9 cellular contexts compared by ENCODE assay signal in the genomic region with DNA sequence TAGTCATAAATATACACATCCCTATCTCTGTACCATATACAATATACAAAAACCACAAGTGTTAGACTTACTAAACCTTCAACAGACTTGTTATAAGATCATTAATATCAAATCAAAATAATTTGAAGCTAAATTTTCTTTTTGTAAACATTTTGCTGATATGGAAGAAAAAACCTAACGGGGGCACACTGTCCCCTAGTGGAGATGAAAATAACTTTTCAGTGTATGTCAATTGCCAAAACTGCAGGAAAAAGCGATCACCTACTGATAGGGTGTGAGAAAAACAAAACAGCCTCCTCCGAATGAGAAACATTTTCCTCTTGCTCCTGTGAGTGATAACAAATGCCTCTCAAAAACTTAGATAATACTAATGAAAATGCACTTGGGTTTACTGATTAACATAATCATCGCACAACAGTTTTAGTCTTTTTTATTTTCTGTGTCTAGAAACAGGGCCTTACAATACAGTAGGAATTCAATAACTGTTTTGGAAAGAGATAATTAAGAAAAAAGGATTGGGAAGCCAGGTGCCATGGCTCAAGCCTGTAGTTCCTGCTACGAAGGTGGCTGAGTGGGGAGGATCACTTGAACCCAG.
A peak's percentile ranks its signal among the peaks of the same experiment; 100 is the strongest.
DNase-seq lines count a peak whose midpoint lies in the region; ATAC-seq and TF ChIP-seq lines count a peak whose summit lies in the region.
"Had no signal": no experiment of that assay in that cellular context is flagged by ENCODE, and none has a peak within 500 bp of the region (broad histone marks: within the 10 kb centered on the region; RNA-seq: fewer than 3 reads in every experiment).

No MANE protein-coding gene starts in this region.

- H3K36me3 ChIP-seq in endodermal cell (ENCODE audit: control insufficient read depth, insufficient read depth, low read length): no peaks in the 10 kb centered on the region

- H3K36me3 Mint-ChIP-seq in endodermal cell (ENCODE audit: low read depth) (no peaks in the 10 kb centered on the region), progenitor cell of endocrine pancreas (ENCODE audit: insufficient read depth) (peaks cover 1% of the 10 kb centered on the region)

- H3K9me3 Mint-ChIP-seq in endodermal cell: peaks cover 11% of the 10 kb centered on the region
- H3K9me3 Mint-ChIP-seq in progenitor cell of endocrine pancreas (ENCODE audit: low read depth): peaks cover 8% of the 10 kb centered on the region

- H3K4me1 Mint-ChIP-seq in endodermal cell (peaks cover 10% of the 10 kb centered on the region), progenitor cell of endocrine pancreas (ENCODE audit: low read depth) (peaks cover 3% of the 10 kb centered on the region)

- H3K27me3 ChIP-seq in endodermal cell (ENCODE audit: control insufficient read depth, insufficient read depth, low read length, poor library complexity, severe bottlenecking): no peaks in the 10 kb centered on the region

- H3K27me3 Mint-ChIP-seq in endodermal cell (ENCODE audit: insufficient read depth): no peaks in the 10 kb centered on the region
- no peaks in the 10 kb centered on the region for H3K27me3 Mint-ChIP-seq in progenitor cell of endocrine pancreas

- 52 to 61% methylated on average over 4 to 5 of the region's 5 CpGs for WGBS in endodermal cell (ENCODE audit: insufficient coverage in 1 of 2, insufficient read length in 1 of 2), 2 experiments

- H3K9ac ChIP-seq in endodermal cell (ENCODE audit: extremely low read depth, low read length, poor library complexity, severe bottlenecking): no peak overlapping the region

- ATAC-seq in GM21619 (IDR thresholded peaks at IDR 0.05; ENCODE audit: unreplicated experiment): no peak
- ATAC-seq: activated CD4-positive, CD25-positive, alpha-beta regulatory T cell treated with anti-CD3 and anti-CD28 coated beads, Interleukin-2, amount 50 U/mL, for 24 hours had no signal

- H3K4me1 ChIP-seq in endodermal cell (ENCODE audit: control insufficient read depth, insufficient read depth, low read length): peaks cover 3% of the 10 kb centered on the region

- peak; percentile 93 for TF ChIP-seq CTCF in endodermal cell (conservative IDR thresholded peaks at IDR 0.05)
- TF ChIP-seq CTCF in progenitor cell of endocrine pancreas (IDR thresholded peaks at IDR 0.05; ENCODE audit: unreplicated experiment): peak; percentile 65

- no peak overlapping the region for H3K4me3 Mint-ChIP-seq in endodermal cell
- no peak overlapping the region for H3K4me3 Mint-ChIP-seq in progenitor cell of endocrine pancreas (ENCODE audit: low read depth)

- no peak overlapping the region for H3K27ac Mint-ChIP-seq in endodermal cell
- H3K27ac Mint-ChIP-seq in progenitor cell of endocrine pancreas: no peak overlapping the region

- DNase-seq in DMS 273 (lab: John Stamatoyannopoulos, UW; ENCODE audit: unreplicated experiment) (peak; percentile 40), DMS 273 treated with DMSO at 0.1 percent for 48 hours (lab: John Stamatoyannopoulos, UW) (no peak), NCI-H446 treated with DMSO at 0.1 percent for 48 hours (lab: John Stamatoyannopoulos, UW) (peak; percentile 2), endodermal cell (peak; percentile 57), progenitor cell of endocrine pancreas (ENCODE audit: low spot score, unreplicated experiment) (no peak), pons (ENCODE audit: low spot score) (no peak)
- DNase-seq in activated effector memory CD4-positive, alpha-beta T cell treated with anti-CD3 and anti-CD28 coated beads, Interleukin-2, amount 50 U/mL, for 16 hours: no peak

- no peaks in the 10 kb centered on the region for H3K9me3 ChIP-seq in endodermal cell (ENCODE audit: control insufficient read depth, low read length)

- H3K4me3 ChIP-seq in endodermal cell (ENCODE audit: low read length): no peak overlapping the region

- no peak overlapping the region for H3K27ac ChIP-seq in endodermal cell (ENCODE audit: low read depth, low read length)

Comparison
In these comparisons a context has a peak if more than half of its experiments do, and no peak if none do; other contexts are left out.
1. DNase-seq: peak in DMS 273 (single experiment), NCI-H446 treated with DMSO at 0.1 percent for 48 hours (single experiment) and endodermal cell (single experiment); none in DMS 273 treated with DMSO at 0.1 percent for 48 hours (single experiment), progenitor cell of endocrine pancreas (single experiment), activated effector memory CD4-positive, alpha-beta T cell treated with anti-CD3 and anti-CD28 coated beads, Interleukin-2, amount 50 U/mL, for 16 hours (single experiment) and pons (single experiment).